In genomic region chr17:67245073-67245693, GRCh38 we compare ENCODE assay signal across 8 cellular contexts. TPM values are rescaled to one million over a fixed set of nuclear protein-coding genes. Genes with fewer than 3 reads are reported as not detected.
DNase-seq lines count a peak whose midpoint lies in the region; ATAC-seq and TF ChIP-seq lines count a peak whose summit lies in the region.

TSS of gene HELZ (minus strand) at chr17:67245196. CDS start at chr17:67218804, 26,392 bp downstream.

- peak within 1 kb of the TSS; percentile 20 for H2AFZ ChIP-seq in HCT116 (ENCODE audit: low read depth, low read length, poor library complexity, severe bottlenecking)

- peaks cover 40% of the 10 kb centered on the region for H3K79me2 ChIP-seq in HCT116 (ENCODE audit: insufficient read depth, low read length)

- no peaks in the 10 kb centered on the region; a peak in 2 of 4 replicates for H3K36me3 ChIP-seq in HCT116 (ENCODE audit: control insufficient read depth in 1 of 2, insufficient read depth in 2 of 2, low read length in 2 of 2)

- TF ChIP-seq RAD21 in HCT116 (IDR thresholded peaks at IDR 0.05; ENCODE audit: low read depth), result no peak

- POLR2A ChIA-PET in HCT116 (lab: Charles Lee), result no interaction called here

- no peaks in the 10 kb centered on the region for H3K9me2 ChIP-seq in HCT116 (ENCODE audit: insufficient read depth)

- peaks cover 17 to 29% of the 10 kb centered on the region in 2 experiments for H3K4me1 ChIP-seq in HCT116 (ENCODE audit: control insufficient read depth in 1 of 2, insufficient read depth in 2 of 2, low read length in 2 of 2)

- peak within 1 kb of the TSS; percentile 89 for H3K4me2 ChIP-seq in HCT116 (ENCODE audit: low read length)

- RAD21 ChIA-PET in HCT116 (lab: Charles Lee; ENCODE audit: low non-redundant PET in 1 of 2, low total read pairs in 2 of 2, uncharacterized antibody in 2 of 2, unreplicated experiment in 2 of 2), result no interaction called here

- CTCF ChIA-PET in HCT116 (lab: Charles Lee), result no interaction called here

- intact Hi-C loops in HCT116 (cut with micrococcal nuclease), result no loop called here

- BruUV-seq in HCT116 (replicated peaks; lab: Mats Ljungman, UMichigan), result TSS peak; percentile 79

- peak within 1 kb of the TSS; percentile 69 for H3K27ac ChIP-seq in HCT116 (ENCODE audit: low read depth, low read length)
- H3K27ac ChIP-seq in temporal lobe (ENCODE audit: low read depth, low read length), result no peak within 1 kb of the TSS

- no peak for TF ChIP-seq CTCF in HCT116 (IDR thresholded peaks at IDR 0.05 in 2 of 3, conservative IDR thresholded peaks at IDR 0.05 in 1 of 3; ENCODE audit: borderline replicate concordance in 1 of 3, insufficient read depth in 1 of 3, low read depth in 2 of 3, low read length in 2 of 3)
- TF ChIP-seq CTCF in omental fat pad (IDR thresholded peaks at IDR 0.05), result no peak

- H3K9me3 ChIP-seq in HCT116 (ENCODE audit: control insufficient read depth in 1 of 2, insufficient read depth in 1 of 2, low read depth in 1 of 2, low read length in 2 of 2), result no peaks in the 10 kb centered on the region

- peak; percentile 62 for DNase-seq in DMS53 treated with DMSO at 0.1 percent for 48 hours (lab: John Stamatoyannopoulos, UW; ENCODE audit: unreplicated experiment)
- peak; percentile 76 for DNase-seq in HCT116 (ENCODE audit: low read depth, low spot score)
- peak; percentile 85 for DNase-seq in NCI-H1092 treated with DMSO at 0.1 percent for 48 hours (lab: John Stamatoyannopoulos, UW)
- peak; percentile 66 for DNase-seq in SKM-1 (lab: John Stamatoyannopoulos, UW; ENCODE audit: unreplicated experiment)
- DNase-seq in activated naive CD4-positive, alpha-beta T cell treated with anti-CD3 and anti-CD28 coated beads, Interleukin-2, amount 50 U/mL, for 16 hours, result peak; percentile 73
- DNase-seq in glomerular visceral epithelial cell (ENCODE audit: extremely low spot score), result peak; percentile 82
- peak; percentile 42 for DNase-seq in omental fat pad (ENCODE audit: low spot score)

- H3K27me3 ChIP-seq in HCT116 (ENCODE audit: insufficient read depth, low read length), result no peaks in the 10 kb centered on the region

- ATAC-seq in HCT116, result peak; percentile 46
- ATAC-seq in omental fat pad (ENCODE audit: low FRiP score), result peak; percentile 69

- TF ChIP-seq POLR2A in HCT116 (IDR thresholded peaks at IDR 0.05; ENCODE audit: borderline replicate concordance, extremely low read depth, insufficient read depth, insufficient read length), result peak; percentile 67

- no peaks in the 10 kb centered on the region for H4K20me1 ChIP-seq in HCT116 (ENCODE audit: insufficient read depth)

- H3K9ac ChIP-seq in HCT116 (ENCODE audit: low read length), result peak within 1 kb of the TSS; percentile 70

- H3K4me3 ChIP-seq in HCT116 (replicated peaks in 1 of 2; ENCODE audit: low read depth in 1 of 2, low read length in 2 of 2), result peak within 1 kb of the TSS; percentile 76 to 82

TF ChIP-seq in HCT116, 20 proteins besides CTCF, POLR2A, EP300 and RAD21:
- TF ChIP-seq EZH2 (IDR thresholded peaks at IDR 0.05), result no peak
- TF ChIP-seq, protein P1, sequence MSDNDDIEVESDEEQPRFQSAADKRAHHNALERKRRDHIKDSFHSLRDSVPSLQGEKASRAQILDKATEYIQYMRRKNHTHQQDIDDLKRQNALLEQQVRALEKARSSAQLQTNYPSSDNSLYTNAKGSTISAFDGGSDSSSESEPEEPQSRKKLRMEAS (IDR thresholded peaks at IDR 0.05), result peak; percentile 55
- TF ChIP-seq ATF3 (IDR thresholded peaks at IDR 0.05), result no peak
- TF ChIP-seq POLR2AphosphoS5 (IDR thresholded peaks at IDR 0.05; ENCODE audit: low read depth, low read length), result peak; percentile 66
- peak; percentile 38; the same call in 1 of the 2 replicates for TF ChIP-seq ZFX (IDR thresholded peaks at IDR 0.05)
- peak; percentile 90 for TF ChIP-seq SIN3A (IDR thresholded peaks at IDR 0.05; ENCODE audit: low read depth)
- peak; percentile 89 for TF ChIP-seq YY1 (IDR thresholded peaks at IDR 0.05; ENCODE audit: extremely low read depth, insufficient replicate concordance, low read depth, low read length)

RNA-seq across cellular contexts. Expression of gene HELZ, which starts in this region (rescaled TPM):
- 40.5 TPM for total RNA-seq in HCT116 (2021; ENCODE audit: unreplicated experiment)
- polyA plus RNA-seq in HCT116 (2012), result 7.5 and 7.6 TPM in 2 replicates
- total RNA-seq in omental fat pad, result 100 to 1,000 TPM in 2 of 4 donors, 10 to 100 TPM in 2; 63.5 to 123 (median 87.6) TPM
- total RNA-seq in temporal lobe, result 60.2 TPM
